15 cellular contexts compared by ENCODE assay signal in genomic region chr15:26967719-26968269, GRCh38. TPM values are rescaled to one million over a fixed set of nuclear protein-coding genes. Genes with fewer than 3 reads are reported as not detected.
DNase-seq lines count a peak whose midpoint lies in the region; ATAC-seq and TF ChIP-seq lines count a peak whose summit lies in the region.
"Had no signal": no experiment of that assay in that cellular context is flagged by ENCODE, and none has a peak within 500 bp of the region (broad histone marks: within the 10 kb centered on the region; RNA-seq: fewer than 3 reads in every experiment).

No MANE protein-coding gene starts in this region.

- H2AFZ ChIP-seq in smooth muscle cell (ENCODE audit: low read depth): peak overlapping the region; percentile 73

- peaks cover 12% of the 10 kb centered on the region for H3K27me3 Mint-ChIP-seq in activated T-cell treated with anti-CD3 and anti-CD28 coated beads, Interleukin-2, amount 50 U/mL, for 72 hours (ENCODE audit: low read depth)

- intact Hi-C loops in esophagus muscularis mucosa (cut with DNase I): no loop called here

- H3K4me1 ChIP-seq in smooth muscle cell (ENCODE audit: low read depth): peaks cover 3% of the 10 kb centered on the region
- peaks cover 0 to 17% (median 4%) of the 10 kb centered on the region in 4 donors for H3K4me1 ChIP-seq in esophagus muscularis mucosa
- H3K4me1 ChIP-seq: Peyer's patch had no signal

- no peaks in the 10 kb centered on the region for H4K20me1 ChIP-seq in smooth muscle cell (ENCODE audit: low read depth)

- no peak for TF ChIP-seq EP300 in esophagus muscularis mucosa (IDR thresholded peaks at IDR 0.05)

- H3K27ac ChIP-seq in smooth muscle cell (ENCODE audit: low read depth) (no peak overlapping the region), esophagus muscularis mucosa (replicated peaks in 1 of 4) (no peak overlapping the region)
- H3K27ac ChIP-seq: 22Rv1, KMS-11, Peyer's patch, tibial artery had no signal

- no peaks in the 10 kb centered on the region for H3K4me1 Mint-ChIP-seq in activated T-cell treated with anti-CD3 and anti-CD28 coated beads, Interleukin-2, amount 50 U/mL, for 72 hours (ENCODE audit: low read depth)
- H3K4me1 Mint-ChIP-seq: activated naive CD8-positive, alpha-beta T cell treated with anti-CD3 and anti-CD28 coated beads, Interleukin-2, amount 10 ng/mL, durations not matched to agents 7 days and 5 days had no signal

- no peaks in the 10 kb centered on the region for H3K9me3 Mint-ChIP-seq in activated T-cell treated with anti-CD3 and anti-CD28 coated beads, Interleukin-2, amount 50 U/mL, for 72 hours

- no peak overlapping the region for H3K9ac ChIP-seq in smooth muscle cell (ENCODE audit: low read depth)
- H3K9ac ChIP-seq: KMS-11 had no signal

- H3K27me3 ChIP-seq in smooth muscle cell (ENCODE audit: low read depth): peaks cover 72% of the 10 kb centered on the region
- H3K27me3 ChIP-seq in esophagus muscularis mucosa: peaks cover 0 to 59% (median 3%) of the 10 kb centered on the region in 4 donors
- H3K27me3 ChIP-seq: Peyer's patch had no signal

- H3K9me3 ChIP-seq in smooth muscle cell (replicated peaks; ENCODE audit: low read depth): no peaks in the 10 kb centered on the region
- no peaks in the 10 kb centered on the region for H3K9me3 ChIP-seq in esophagus muscularis mucosa
- H3K9me3 ChIP-seq: Peyer's patch, tibial artery had no signal

- no peaks in the 10 kb centered on the region for H3K36me3 ChIP-seq in smooth muscle cell (ENCODE audit: low read depth)
- H3K36me3 ChIP-seq in esophagus muscularis mucosa: no peaks in the 10 kb centered on the region
- H3K36me3 ChIP-seq: Peyer's patch, tibial artery had no signal

- no peaks in the 10 kb centered on the region for H3K36me3 Mint-ChIP-seq in activated T-cell treated with anti-CD3 and anti-CD28 coated beads, Interleukin-2, amount 50 U/mL, for 72 hours (ENCODE audit: insufficient read depth in 2 of 2)
- H3K36me3 Mint-ChIP-seq: activated naive CD8-positive, alpha-beta T cell treated with anti-CD3 and anti-CD28 coated beads, Interleukin-2, amount 10 ng/mL, durations not matched to agents 7 days and 5 days had no signal

- no peak for TF ChIP-seq POLR2A in esophagus muscularis mucosa (IDR thresholded peaks at IDR 0.05; ENCODE audit: low read depth)

- H3K27ac Mint-ChIP-seq in activated T-cell treated with anti-CD3 and anti-CD28 coated beads, Interleukin-2, amount 50 U/mL, for 72 hours: no peak overlapping the region
- H3K27ac Mint-ChIP-seq: activated naive CD8-positive, alpha-beta T cell treated with anti-CD3 and anti-CD28 coated beads, Interleukin-2, amount 10 ng/mL, durations not matched to agents 7 days and 5 days had no signal

- H3K4me3 ChIP-seq in smooth muscle cell (peak overlapping the region; percentile 55), esophagus muscularis mucosa (no peak overlapping the region)
- H3K4me3 ChIP-seq: GM12878, Peyer's patch, tibial artery had no signal

- H3F3A ChIP-seq in smooth muscle cell (ENCODE audit: low read depth): no peaks in the 10 kb centered on the region

- TF ChIP-seq CTCF in smooth muscle cell (IDR thresholded peaks at IDR 0.05; ENCODE audit: borderline replicate concordance, insufficient read depth, poor library complexity, severe bottlenecking): no peak
- no peak for TF ChIP-seq CTCF in esophagus muscularis mucosa (IDR thresholded peaks at IDR 0.05)

- no peaks in the 10 kb centered on the region for H3K79me2 ChIP-seq in smooth muscle cell (ENCODE audit: low read depth)

- ATAC-seq in activated T-cell treated with anti-CD3 and anti-CD28 coated beads, Interleukin-2, amount 50 U/mL, for 72 hours (replicated peaks in 1 of 2): no peak
- no peak for ATAC-seq in GM19395 (IDR thresholded peaks at IDR 0.05; ENCODE audit: unreplicated experiment)
- ATAC-seq: GM12878 had no signal

- H3K4me3 Mint-ChIP-seq in activated T-cell treated with anti-CD3 and anti-CD28 coated beads, Interleukin-2, amount 50 U/mL, for 72 hours: no peak overlapping the region
- H3K4me3 Mint-ChIP-seq: activated naive CD8-positive, alpha-beta T cell treated with anti-CD3 and anti-CD28 coated beads, Interleukin-2, amount 10 ng/mL, durations not matched to agents 7 days and 5 days had no signal

- DNase-seq in DMS153 treated with DMSO at 0.1 percent for 48 hours (lab: John Stamatoyannopoulos, UW; ENCODE audit: unreplicated experiment) (peak; percentile 20), DMS153 (lab: John Stamatoyannopoulos, UW) (no peak), astrocyte of the hippocampus (ENCODE audit: low read depth, low spot score) (peak; percentile 81), iPS-NIHi11 (ENCODE audit: low spot score) (peak; percentile 81), smooth muscle cell (lab: John Stamatoyannopoulos, UW; ENCODE audit: unreplicated experiment) (no peak), esophagus muscularis mucosa (ENCODE audit: extremely low spot score) (no peak)
- DNase-seq in activated T-cell treated with anti-CD3 and anti-CD28 coated beads, Interleukin-2, amount 50 U/mL, for 72 hours: no peak
- DNase-seq: activated naive CD8-positive, alpha-beta T cell treated with anti-CD3 and anti-CD28 coated beads, Interleukin-2, amount 10 ng/mL, durations not matched to agents 7 days and 5 days; effector CD8-positive, alpha-beta T cell; Peyer's patch; tibial artery had no signal

- peak overlapping the region; percentile 83 for H3K4me2 ChIP-seq in smooth muscle cell
- H3K4me2 ChIP-seq: KMS-11 had no signal

- 2% methylated on average over 48 of the region's 48 CpGs for WGBS in smooth muscle cell (ENCODE audit: low lambda C conversion rate)
- 5% methylated on average over 34 of the region's 48 CpGs for WGBS in esophagus muscularis mucosa

RNA-seq across cellular contexts. Expression of gene GABRG3, which starts 3.2 kb away (rescaled TPM):
- total RNA-seq in smooth muscle cell: under 0.01 TPM in 1 of 2 replicates, not detected in the other
- 0.41 TPM in 1 of 2 replicates, not detected in the other for polyA plus RNA-seq in smooth muscle cell
- total RNA-seq in activated T-cell treated with anti-CD3 and anti-CD28 coated beads, Interleukin-2, amount 50 U/mL, for 72 hours: not detected
- total RNA-seq in esophagus muscularis mucosa: not detected
- total RNA-seq: activated naive CD8-positive, alpha-beta T cell treated with anti-CD3 and anti-CD28 coated beads, Interleukin-2, amount 10 ng/mL, durations not matched to agents 7 days and 5 days; GM12878; Peyer's patch had no signal

Comparison
In these comparisons a context has a peak if more than half of its experiments do, and no peak if none do; other contexts are left out.
1. DNase-seq: peak in DMS153 treated with DMSO at 0.1 percent for 48 hours (single experiment), astrocyte of the hippocampus (single experiment) and iPS-NIHi11 (single experiment); none in DMS153 (single experiment), smooth muscle cell (single experiment), activated T-cell treated with anti-CD3 and anti-CD28 coated beads, Interleukin-2, amount 50 U/mL, for 72 hours (0 of 2) and esophagus muscularis mucosa (single experiment).